ENCODE assay signal across 1 cellular context in genomic region chr14:68210729-68211299, GRCh38.
TF ChIP-seq lines count a peak whose summit lies in the region.

No MANE protein-coding gene starts in this region.

TF ChIP-seq in GM12878, 131 proteins besides CTCF, POLR2A, EP300 and RAD21 (continued from another document and continues in another):
- TF ChIP-seq, protein P1, sequence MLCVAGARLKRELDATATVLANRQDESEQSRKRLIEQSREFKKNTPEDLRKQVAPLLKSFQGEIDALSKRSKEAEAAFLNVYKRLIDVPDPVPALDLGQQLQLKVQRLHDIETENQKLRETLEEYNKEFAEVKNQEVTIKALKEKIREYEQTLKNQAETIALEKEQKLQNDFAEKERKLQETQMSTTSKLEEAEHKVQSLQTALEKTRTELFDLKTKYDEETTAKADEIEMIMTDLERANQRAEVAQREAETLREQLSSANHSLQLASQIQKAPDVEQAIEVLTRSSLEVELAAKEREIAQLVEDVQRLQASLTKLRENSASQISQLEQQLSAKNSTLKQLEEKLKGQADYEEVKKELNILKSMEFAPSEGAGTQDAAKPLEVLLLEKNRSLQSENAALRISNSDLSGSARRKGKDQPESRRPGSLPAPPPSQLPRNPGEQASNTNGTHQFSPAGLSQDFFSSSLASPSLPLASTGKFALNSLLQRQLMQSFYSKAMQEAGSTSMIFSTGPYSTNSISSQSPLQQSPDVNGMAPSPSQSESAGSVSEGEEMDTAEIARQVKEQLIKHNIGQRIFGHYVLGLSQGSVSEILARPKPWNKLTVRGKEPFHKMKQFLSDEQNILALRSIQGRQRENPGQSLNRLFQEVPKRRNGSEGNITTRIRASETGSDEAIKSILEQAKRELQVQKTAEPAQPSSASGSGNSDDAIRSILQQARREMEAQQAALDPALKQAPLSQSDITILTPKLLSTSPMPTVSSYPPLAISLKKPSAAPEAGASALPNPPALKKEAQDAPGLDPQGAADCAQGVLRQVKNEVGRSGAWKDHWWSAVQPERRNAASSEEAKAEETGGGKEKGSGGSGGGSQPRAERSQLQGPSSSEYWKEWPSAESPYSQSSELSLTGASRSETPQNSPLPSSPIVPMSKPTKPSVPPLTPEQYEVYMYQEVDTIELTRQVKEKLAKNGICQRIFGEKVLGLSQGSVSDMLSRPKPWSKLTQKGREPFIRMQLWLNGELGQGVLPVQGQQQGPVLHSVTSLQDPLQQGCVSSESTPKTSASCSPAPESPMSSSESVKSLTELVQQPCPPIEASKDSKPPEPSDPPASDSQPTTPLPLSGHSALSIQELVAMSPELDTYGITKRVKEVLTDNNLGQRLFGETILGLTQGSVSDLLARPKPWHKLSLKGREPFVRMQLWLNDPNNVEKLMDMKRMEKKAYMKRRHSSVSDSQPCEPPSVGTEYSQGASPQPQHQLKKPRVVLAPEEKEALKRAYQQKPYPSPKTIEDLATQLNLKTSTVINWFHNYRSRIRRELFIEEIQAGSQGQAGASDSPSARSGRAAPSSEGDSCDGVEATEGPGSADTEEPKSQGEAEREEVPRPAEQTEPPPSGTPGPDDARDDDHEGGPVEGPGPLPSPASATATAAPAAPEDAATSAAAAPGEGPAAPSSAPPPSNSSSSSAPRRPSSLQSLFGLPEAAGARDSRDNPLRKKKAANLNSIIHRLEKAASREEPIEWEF (IDR thresholded peaks at IDR 0.05; ENCODE audit: insufficient replicate concordance, low read depth, low read length), result peak; percentile 89
- no peak for TF ChIP-seq CEBPZ (IDR thresholded peaks at IDR 0.05; ENCODE audit: low read depth, low read length)
- TF ChIP-seq POU2F2 (IDR thresholded peaks at IDR 0.05; ENCODE audit: borderline replicate concordance, low read depth, low read length), result peak; percentile 47
- TF ChIP-seq STAT3 (IDR thresholded peaks at IDR 0.05; ENCODE audit: low read depth, low read length), result peak; percentile 99
- no peak; the same call in 1 of the 2 replicates for TF ChIP-seq ZNF217 (IDR thresholded peaks at IDR 0.05)
- peak; percentile 69 for TF ChIP-seq GATAD2B (conservative IDR thresholded peaks at IDR 0.05; ENCODE audit: low read depth)
- no peak for TF ChIP-seq SMAD5 (IDR thresholded peaks at IDR 0.05; ENCODE audit: low read depth)
- TF ChIP-seq MYC (IDR thresholded peaks at IDR 0.05; ENCODE audit: insufficient read depth, insufficient read length, insufficient replicate concordance, low read length, severe bottlenecking), result no peak
- TF ChIP-seq KDM1A (IDR thresholded peaks at IDR 0.05; ENCODE audit: borderline replicate concordance), result no peak
- peak; percentile 92; the same call in 1 of the 2 replicates for TF ChIP-seq MTA3 (IDR thresholded peaks at IDR 0.05; ENCODE audit: borderline replicate concordance, low read length)
- no peak for TF ChIP-seq NR2C2 (IDR thresholded peaks at IDR 0.05; ENCODE audit: borderline replicate concordance, control insufficient read depth, insufficient read length, low read depth)
- TF ChIP-seq MEF2A (IDR thresholded peaks at IDR 0.05; ENCODE audit: insufficient read depth, low read depth, low read length), result peak; percentile 76
- TF ChIP-seq ASH2L (IDR thresholded peaks at IDR 0.05; ENCODE audit: borderline replicate concordance, low read depth), result no peak
- TF ChIP-seq, protein P2, sequence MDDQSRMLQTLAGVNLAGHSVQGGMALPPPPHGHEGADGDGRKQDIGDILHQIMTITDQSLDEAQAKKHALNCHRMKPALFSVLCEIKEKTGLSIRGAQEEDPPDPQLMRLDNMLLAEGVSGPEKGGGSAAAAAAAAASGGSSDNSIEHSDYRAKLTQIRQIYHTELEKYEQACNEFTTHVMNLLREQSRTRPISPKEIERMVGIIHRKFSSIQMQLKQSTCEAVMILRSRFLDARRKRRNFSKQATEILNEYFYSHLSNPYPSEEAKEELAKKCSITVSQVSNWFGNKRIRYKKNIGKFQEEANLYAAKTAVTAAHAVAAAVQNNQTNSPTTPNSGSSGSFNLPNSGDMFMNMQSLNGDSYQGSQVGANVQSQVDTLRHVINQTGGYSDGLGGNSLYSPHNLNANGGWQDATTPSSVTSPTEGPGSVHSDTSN (IDR thresholded peaks at IDR 0.05; ENCODE audit: insufficient replicate concordance, low read depth, low read length), result no peak
- peak; percentile 88 for TF ChIP-seq JUNB (IDR thresholded peaks at IDR 0.05)
- no peak for TF ChIP-seq FOS (IDR thresholded peaks at IDR 0.05; ENCODE audit: borderline replicate concordance, extremely low read depth, insufficient read length)
- TF ChIP-seq MEF2B (IDR thresholded peaks at IDR 0.05; ENCODE audit: partially characterized antibody, poor library complexity, severe bottlenecking), result peak; percentile 71
- TF ChIP-seq POLR2AphosphoS5 (IDR thresholded peaks at IDR 0.05; ENCODE audit: low read length), result no peak; the same call in 1 of the 2 replicates
- peak; percentile 64 for TF ChIP-seq GABPA (IDR thresholded peaks at IDR 0.05; ENCODE audit: low read depth)
- no peak for TF ChIP-seq NRF1 (conservative IDR thresholded peaks at IDR 0.05; ENCODE audit: low read depth, low read length)
- peak; percentile 80 for TF ChIP-seq EED (IDR thresholded peaks at IDR 0.05; ENCODE audit: low read depth)
- peak; percentile 85 for TF ChIP-seq HDGF (IDR thresholded peaks at IDR 0.05)
- TF ChIP-seq ATF7 (IDR thresholded peaks at IDR 0.05; ENCODE audit: low read depth), result peak; percentile 96
- no peak for TF ChIP-seq ZSCAN29 (IDR thresholded peaks at IDR 0.05)
- TF ChIP-seq SKIL (IDR thresholded peaks at IDR 0.05; ENCODE audit: low read depth, poor library complexity, severe bottlenecking), result peak; percentile 91
- TF ChIP-seq TARDBP (IDR thresholded peaks at IDR 0.05; ENCODE audit: borderline replicate concordance), result no peak
- TF ChIP-seq TBL1XR1 (IDR thresholded peaks at IDR 0.05; ENCODE audit: low read depth, low read length), result peak; percentile 98
- TF ChIP-seq MLLT1 (IDR thresholded peaks at IDR 0.05), result peak; percentile 90
- TF ChIP-seq RAD51 (IDR thresholded peaks at IDR 0.05), result peak; percentile 83
- TF ChIP-seq CHD1 (IDR thresholded peaks at IDR 0.05; ENCODE audit: low read depth, low read length), result no peak
- peak in 1 of 2 experiments; percentile 58; a peak in 1 of 4 replicates for TF ChIP-seq ETV6 (conservative IDR thresholded peaks at IDR 0.05 in 1 of 2, IDR thresholded peaks at IDR 0.05 in 1 of 2; ENCODE audit: borderline replicate concordance in 1 of 2, low read depth in 1 of 2)
- TF ChIP-seq BMI1 (IDR thresholded peaks at IDR 0.05; ENCODE audit: borderline replicate concordance), result no peak; the same call in 1 of the 2 replicates
- TF ChIP-seq IKZF2 (IDR thresholded peaks at IDR 0.05), result peak; percentile 96
- TF ChIP-seq SMARCA5 (IDR thresholded peaks at IDR 0.05), result no peak
- TF ChIP-seq ZNF274 (IDR thresholded peaks at IDR 0.05; ENCODE audit: insufficient read depth, insufficient read length), result no peak
- peak; percentile 90 for TF ChIP-seq FOXM1 (IDR thresholded peaks at IDR 0.05; ENCODE audit: low read depth, low read length)
- TF ChIP-seq TCF3 (IDR thresholded peaks at IDR 0.05; ENCODE audit: borderline replicate concordance, insufficient read depth, low read depth, low read length), result peak; percentile 85; the same call in 1 of the 2 replicates
- TF ChIP-seq, protein P3, sequence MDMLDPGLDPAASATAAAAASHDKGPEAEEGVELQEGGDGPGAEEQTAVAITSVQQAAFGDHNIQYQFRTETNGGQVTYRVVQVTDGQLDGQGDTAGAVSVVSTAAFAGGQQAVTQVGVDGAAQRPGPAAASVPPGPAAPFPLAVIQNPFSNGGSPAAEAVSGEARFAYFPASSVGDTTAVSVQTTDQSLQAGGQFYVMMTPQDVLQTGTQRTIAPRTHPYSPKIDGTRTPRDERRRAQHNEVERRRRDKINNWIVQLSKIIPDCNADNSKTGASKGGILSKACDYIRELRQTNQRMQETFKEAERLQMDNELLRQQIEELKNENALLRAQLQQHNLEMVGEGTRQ (IDR thresholded peaks at IDR 0.05; ENCODE audit: borderline replicate concordance, low read depth, low read length), result peak; percentile 14; the same call in 1 of the 2 replicates
- TF ChIP-seq NBN (IDR thresholded peaks at IDR 0.05), result peak; percentile 97
- TF ChIP-seq, protein P4, sequence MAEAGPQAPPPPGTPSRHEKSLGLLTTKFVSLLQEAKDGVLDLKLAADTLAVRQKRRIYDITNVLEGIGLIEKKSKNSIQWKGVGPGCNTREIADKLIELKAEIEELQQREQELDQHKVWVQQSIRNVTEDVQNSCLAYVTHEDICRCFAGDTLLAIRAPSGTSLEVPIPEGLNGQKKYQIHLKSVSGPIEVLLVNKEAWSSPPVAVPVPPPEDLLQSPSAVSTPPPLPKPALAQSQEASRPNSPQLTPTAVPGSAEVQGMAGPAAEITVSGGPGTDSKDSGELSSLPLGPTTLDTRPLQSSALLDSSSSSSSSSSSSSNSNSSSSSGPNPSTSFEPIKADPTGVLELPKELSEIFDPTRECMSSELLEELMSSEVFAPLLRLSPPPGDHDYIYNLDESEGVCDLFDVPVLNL (IDR thresholded peaks at IDR 0.05; ENCODE audit: low read depth, low read length), result no peak
- TF ChIP-seq ATF2 (IDR thresholded peaks at IDR 0.05; ENCODE audit: low read length), result peak; percentile 98
- TF ChIP-seq CBX5 (IDR thresholded peaks at IDR 0.05; ENCODE audit: low read depth), result peak; percentile 92; the same call in 1 of the 2 replicates
- TF ChIP-seq FOXK2 (IDR thresholded peaks at IDR 0.05), result no peak; the same call in 1 of the 2 replicates
- TF ChIP-seq ZBED1 (IDR thresholded peaks at IDR 0.05; ENCODE audit: borderline replicate concordance), result peak; percentile 95
- TF ChIP-seq YBX1 (IDR thresholded peaks at IDR 0.05), result no peak
- TF ChIP-seq NFXL1 (IDR thresholded peaks at IDR 0.05; ENCODE audit: borderline replicate concordance), result no peak
- TF ChIP-seq RFX5 (IDR thresholded peaks at IDR 0.05; ENCODE audit: low read depth, low read length), result no peak
- peak; percentile 66; the same call in 1 of the 2 replicates for TF ChIP-seq PML (IDR thresholded peaks at IDR 0.05; ENCODE audit: low read length)
- TF ChIP-seq RUNX3 (IDR thresholded peaks at IDR 0.05; ENCODE audit: low read length), result peak; percentile 88
- TF ChIP-seq RB1 (IDR thresholded peaks at IDR 0.05; ENCODE audit: borderline replicate concordance), result no peak; the same call in 1 of the 2 replicates
- TF ChIP-seq CHD2 (IDR thresholded peaks at IDR 0.05; ENCODE audit: borderline replicate concordance, low read depth, low read length), result peak; percentile 50; the same call in 1 of the 2 replicates
- no peak for TF ChIP-seq NR2C1 (IDR thresholded peaks at IDR 0.05)
